In genomic region chr22:23762866-23763578, GRCh38 we compare ENCODE assay signal across 9 cellular contexts. TPM values are rescaled to one million over a fixed set of nuclear protein-coding genes. Genes with fewer than 3 reads are reported as not detected.
DNase-seq lines count a peak whose midpoint lies in the region; ATAC-seq and TF ChIP-seq lines count a peak whose summit lies in the region.
"Had no signal": no experiment of that assay in that cellular context is flagged by ENCODE, and none has a peak within 500 bp of the region (broad histone marks: within the 10 kb centered on the region; RNA-seq: fewer than 3 reads in every experiment).

C22orf15 (plus strand) TSS chr22:23762990; CDS start chr22:23763307, 317 bp downstream.

- no peaks in the 10 kb centered on the region for H3K27me3 ChIP-seq in iPS-15b (ENCODE audit: control insufficient read depth, insufficient read depth, low read length)

- TF ChIP-seq CTCF in WTC11 (IDR thresholded peaks at IDR 0.05) (no peak), type B pancreatic cell (conservative IDR thresholded peaks at IDR 0.05) (no peak), GM20000 (IDR thresholded peaks at IDR 0.05; ENCODE audit: extremely low read depth, missing control alignments) (no peak)

- POLR2A ChIA-PET in WTC11 (lab: Charles Lee), result interaction anchor here (1.5 kb wide), 1 partner anchor 95 kb away, joined by 3 read pairs; the partner anchor contains the start of gene SLC2A11

- peak; percentile 19 for DNase-seq in activated gamma-delta T cell treated with Interleukin-2 at 50 U/mL for 16 hours
- DNase-seq in activated gamma-delta T cell (lab: John Stamatoyannopoulos, UW), result no peak
- peak; percentile 65 for DNase-seq in WTC11 (ENCODE audit: low spot score)
- DNase-seq in type B pancreatic cell (ENCODE audit: extremely low spot score, unreplicated experiment), result no peak
- DNase-seq in GM20000 (ENCODE audit: low spot score), result no peak
- DNase-seq: DMS79 treated with DMSO at 0.1 percent for 48 hours had no signal

- H3K9me3 Mint-ChIP-seq in WTC11, result no peaks in the 10 kb centered on the region
- H3K9me3 Mint-ChIP-seq in type B pancreatic cell, result no peaks in the 10 kb centered on the region

- no peaks in the 10 kb centered on the region for H3K9me3 ChIP-seq in iPS-15b (ENCODE audit: control insufficient read depth, insufficient read depth, low read length)

- H3K4me3 ChIP-seq in iPS-15b (ENCODE audit: low read depth, low read length), result peak within 1 kb of the TSS; percentile 52

- H3K4me1 ChIP-seq in iPS-15b (ENCODE audit: control insufficient read depth, insufficient read depth, low read length), result peaks cover 13% of the 10 kb centered on the region

- CTCF ChIA-PET in WTC11 (lab: Charles Lee), result interaction anchor here (0.7 to 2.0 kb wide), 7 partner anchors 8 to 803 kb away, joined by 3 to 15 read pairs (median 4); partner anchors contain the start of genes SLC2A11 and ZNF70

- H3K36me3 Mint-ChIP-seq in WTC11, result peaks cover 2% of the 10 kb centered on the region
- H3K36me3 Mint-ChIP-seq in type B pancreatic cell, result no peaks in the 10 kb centered on the region

- peaks cover 5% of the 10 kb centered on the region for H3K27me3 Mint-ChIP-seq in WTC11 (ENCODE audit: low read depth)
- no peaks in the 10 kb centered on the region for H3K27me3 Mint-ChIP-seq in type B pancreatic cell

- peak within 1 kb of the TSS; percentile 50 for H3K4me3 Mint-ChIP-seq in WTC11
- H3K4me3 Mint-ChIP-seq in type B pancreatic cell, result peak within 1 kb of the TSS; percentile 47

- H3K4me1 Mint-ChIP-seq in WTC11, result peaks cover 29% of the 10 kb centered on the region
- H3K4me1 Mint-ChIP-seq in type B pancreatic cell (ENCODE audit: unreplicated experiment), result peaks cover 4% of the 10 kb centered on the region

- H3K27ac Mint-ChIP-seq in WTC11 (peak within 1 kb of the TSS; percentile 70; the same call in 1 of the 2 replicates), type B pancreatic cell (no peak within 1 kb of the TSS)

- peak; percentile 57 for ATAC-seq in WTC11
- ATAC-seq in HG02759 (IDR thresholded peaks at IDR 0.05; ENCODE audit: unreplicated experiment), result no peak
- ATAC-seq in HG02938 (IDR thresholded peaks at IDR 0.05; ENCODE audit: unreplicated experiment), result no peak

- peaks cover 13% of the 10 kb centered on the region for H3K36me3 ChIP-seq in iPS-15b (ENCODE audit: control insufficient read depth, insufficient read depth, low read length)

- H3K9ac ChIP-seq in iPS-15b (ENCODE audit: low read depth, low read length), result no peak within 1 kb of the TSS

TF ChIP-seq in WTC11, 78 proteins besides CTCF, POLR2A, EP300 and RAD21:
- TF ChIP-seq MAX (CRISPR knock-in tag; IDR thresholded peaks at IDR 0.05) (peak; percentile 73; the same call in 1 of the 2 replicates), TP53 (CRISPR knock-in tag; IDR thresholded peaks at IDR 0.05) (peak; percentile 62; the same call in 1 of the 2 replicates), ZNF317 (CRISPR knock-in tag; IDR thresholded peaks at IDR 0.05; ENCODE audit: borderline replicate concordance, low read depth) (no peak), PRDM15 (CRISPR knock-in tag; IDR thresholded peaks at IDR 0.05) (0 out of 2 replicates have a peak, but pooled peaks have one; percentile 10)
TF ChIP-seq in WTC11: peak in this region for 3.

RNA-seq across cellular contexts. Expression of gene C22orf15, which starts in this region (rescaled TPM):
- total RNA-seq in WTC11 (2021), result 2.7 to 3.6 TPM (median 3.5 TPM) in 3 replicates
- total RNA-seq in type B pancreatic cell (ENCODE audit: low replicate concordance), result 1.7 TPM in 1 of 2 replicates, not detected in the other

Comparison
In these comparisons a context has a peak if more than half of its experiments do, and no peak if none do; other contexts are left out.
1. DNase-seq: peak in activated gamma-delta T cell treated with Interleukin-2 at 50 U/mL for 16 hours (single experiment) and WTC11 (single experiment); none in activated gamma-delta T cell (single experiment), type B pancreatic cell (single experiment) and GM20000 (single experiment).